ENCODE assay signal across 1 cellular context in the genomic region with DNA sequence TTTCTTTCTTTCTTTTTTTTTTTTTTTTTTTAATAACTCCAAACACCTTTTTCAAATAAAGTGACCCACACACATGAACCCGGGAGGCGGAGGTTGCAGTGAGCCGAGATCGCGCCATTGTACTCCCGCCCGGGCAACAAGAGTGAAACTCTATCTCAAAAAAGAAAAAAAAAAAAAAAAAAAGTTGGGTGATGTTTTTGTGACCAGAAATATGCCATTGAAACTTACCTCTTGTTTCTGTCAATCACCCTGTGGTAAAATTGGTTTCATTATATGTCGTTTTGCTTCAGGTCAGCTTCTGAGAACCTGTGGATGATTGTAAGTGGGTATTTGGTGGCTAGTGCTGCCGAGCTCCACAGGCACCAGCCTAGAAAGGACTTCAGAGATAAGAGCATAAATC.
A peak's percentile ranks its signal among the peaks of the same experiment; 100 is the strongest.
TF ChIP-seq lines count a peak whose summit lies in the region.

No MANE protein-coding gene starts in this region.

TF ChIP-seq in GM12878, 131 proteins besides CTCF, POLR2A, EP300 and RAD21 (continued from another document):
- TF ChIP-seq, protein P1, sequence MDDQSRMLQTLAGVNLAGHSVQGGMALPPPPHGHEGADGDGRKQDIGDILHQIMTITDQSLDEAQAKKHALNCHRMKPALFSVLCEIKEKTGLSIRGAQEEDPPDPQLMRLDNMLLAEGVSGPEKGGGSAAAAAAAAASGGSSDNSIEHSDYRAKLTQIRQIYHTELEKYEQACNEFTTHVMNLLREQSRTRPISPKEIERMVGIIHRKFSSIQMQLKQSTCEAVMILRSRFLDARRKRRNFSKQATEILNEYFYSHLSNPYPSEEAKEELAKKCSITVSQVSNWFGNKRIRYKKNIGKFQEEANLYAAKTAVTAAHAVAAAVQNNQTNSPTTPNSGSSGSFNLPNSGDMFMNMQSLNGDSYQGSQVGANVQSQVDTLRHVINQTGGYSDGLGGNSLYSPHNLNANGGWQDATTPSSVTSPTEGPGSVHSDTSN (IDR thresholded peaks at IDR 0.05; ENCODE audit: insufficient replicate concordance, low read depth, low read length): peak; percentile 73
- TF ChIP-seq TCF12 (IDR thresholded peaks at IDR 0.05; ENCODE audit: low read depth, low read length) (no peak), MEF2B (IDR thresholded peaks at IDR 0.05; ENCODE audit: partially characterized antibody, poor library complexity, severe bottlenecking) (peak; percentile 20), KDM1A (IDR thresholded peaks at IDR 0.05; ENCODE audit: borderline replicate concordance) (no peak), NBN (IDR thresholded peaks at IDR 0.05) (peak; percentile 32; the same call in 1 of the 2 replicates), ZNF384 (IDR thresholded peaks at IDR 0.05; ENCODE audit: borderline replicate concordance, low read depth, low read length) (peak; percentile 91), NFIC (IDR thresholded peaks at IDR 0.05; ENCODE audit: low read depth, low read length) (peak; percentile 33; the same call in 1 of the 2 replicates), FOXM1 (IDR thresholded peaks at IDR 0.05; ENCODE audit: low read depth, low read length) (peak; percentile 33; the same call in 1 of the 2 replicates)
